8 cellular contexts compared by ENCODE assay signal in the genomic region with DNA sequence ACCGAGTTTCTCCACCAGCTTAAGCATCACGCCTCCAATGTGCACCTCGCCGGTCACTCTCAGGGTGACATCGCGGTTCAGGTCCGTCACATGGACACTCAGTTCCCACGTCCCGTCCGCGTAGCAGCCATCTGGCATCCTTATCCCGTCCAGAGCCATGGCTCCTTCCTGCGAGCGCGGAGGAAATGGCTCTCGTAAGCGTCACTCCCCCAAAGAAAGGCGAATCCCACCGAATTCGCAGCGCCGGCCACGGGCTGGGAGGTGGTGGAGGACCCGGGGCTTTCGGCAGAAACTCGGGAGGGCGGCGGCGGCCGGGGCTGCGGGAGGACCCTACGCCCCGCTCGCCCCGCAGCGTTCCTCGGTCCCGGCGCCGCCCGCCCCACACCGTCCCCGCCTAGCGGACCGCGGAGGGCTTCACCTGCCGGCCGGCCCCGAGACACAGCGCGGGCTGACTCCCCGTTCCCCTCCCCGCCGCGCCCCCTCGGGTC. TPM values are rescaled to one million over a fixed set of nuclear protein-coding genes. Genes with fewer than 3 reads are reported as not detected.
A peak's percentile ranks its signal among the peaks of the same experiment; 100 is the strongest.
DNase-seq lines count a peak whose midpoint lies in the region; ATAC-seq, FAIRE-seq and TF ChIP-seq lines count a peak whose summit lies in the region.

No MANE protein-coding gene starts in this region.

- H3K27ac ChIP-seq in Panc1 (ENCODE audit: low read length) = peak overlapping the region; percentile 71
- H3K27ac ChIP-seq in astrocyte (ENCODE audit: low read depth, low read length) = peak overlapping the region; percentile 89
- peak overlapping the region; percentile 99 for H3K27ac ChIP-seq in psoas muscle

- WGBS in psoas muscle, 3 donors = 0 to 1% (median 1%) methylated on average over 39 to 56 of the region's 56 CpGs

- H3K4me1 ChIP-seq in Panc1 (ENCODE audit: control insufficient read depth, insufficient read depth, low read length) = peaks cover 8% of the 10 kb centered on the region
- H3K4me1 ChIP-seq in astrocyte (ENCODE audit: insufficient read depth, low read length) = peaks cover 20% of the 10 kb centered on the region
- peaks cover 18% of the 10 kb centered on the region for H3K4me1 ChIP-seq in psoas muscle

- peak overlapping the region; percentile 99 for H3K4me3 Mint-ChIP-seq in astrocyte (ENCODE audit: unreplicated experiment)

- peaks cover 50% of the 10 kb centered on the region for H4K20me1 ChIP-seq in astrocyte (ENCODE audit: insufficient read depth, low read length)

- H3K36me3 ChIP-seq in Panc1 (ENCODE audit: control insufficient read depth, insufficient read depth, low read length) (no peaks in the 10 kb centered on the region), astrocyte (ENCODE audit: insufficient read depth, low read length) (peaks cover 4% of the 10 kb centered on the region), psoas muscle (ENCODE audit: insufficient read depth in 1 of 2, low read depth in 1 of 2) (peaks cover 0 to 17% of the 10 kb centered on the region in 2 donors)

- H3K27me3 ChIP-seq in Panc1 (ENCODE audit: control insufficient read depth, insufficient read depth, low read length) (no peaks in the 10 kb centered on the region), astrocyte (ENCODE audit: insufficient read depth, low read length) (no peaks in the 10 kb centered on the region), psoas muscle (ENCODE audit: insufficient read depth in 3 of 3, low read length in 2 of 3) (no peaks in the 10 kb centered on the region)

- no peaks in the 10 kb centered on the region for H3K9me3 Mint-ChIP-seq in astrocyte (ENCODE audit: unreplicated experiment)

- DNase-seq in ELR (ENCODE audit: low read depth) (peak; percentile 73), Panc1 (ENCODE audit: low read depth, low spot score) (no peak), astrocyte (ENCODE audit: low read depth) (peak; percentile 30), hepatic stellate cell (ENCODE audit: low spot score) (peak; percentile 54), psoas muscle (peak; percentile 65 to 81), NCI-H2107 (lab: John Stamatoyannopoulos, UW) (no peak)

- ATAC-seq in HG02588 (IDR thresholded peaks at IDR 0.05; ENCODE audit: unreplicated experiment) = peak; percentile 41
- ATAC-seq in Panc1 = peak; percentile 67
- ATAC-seq in psoas muscle = peak; percentile 55 to 76 (median 68)
- ATAC-seq in HG03095 (IDR thresholded peaks at IDR 0.05; ENCODE audit: unreplicated experiment) = no peak

- H3K27me3 Mint-ChIP-seq in astrocyte (ENCODE audit: low read depth, unreplicated experiment) = no peaks in the 10 kb centered on the region

- CTCF ChIA-PET in Panc1 (lab: Charles Lee) = no interaction called here

- no peaks in the 10 kb centered on the region for H3K9me3 ChIP-seq in Panc1 (ENCODE audit: control insufficient read depth, insufficient read depth, low read depth, low read length)
- no peaks in the 10 kb centered on the region for H3K9me3 ChIP-seq in astrocyte (ENCODE audit: insufficient read depth, low read depth, low read length)
- H3K9me3 ChIP-seq in psoas muscle = no peaks in the 10 kb centered on the region

- H3K4me1 Mint-ChIP-seq in astrocyte (ENCODE audit: low read depth, unreplicated experiment) = peaks cover 30% of the 10 kb centered on the region

- H3K4me3 ChIP-seq in Panc1 (ENCODE audit: low read depth in 2 of 2, low read length in 2 of 2) (peak overlapping the region; percentile 74 to 93), astrocyte (ENCODE audit: insufficient read depth, low read depth, low read length) (peak overlapping the region; percentile 98), psoas muscle (peak overlapping the region; percentile 96)

- TF ChIP-seq CTCF in Panc1 (IDR thresholded peaks at IDR 0.05) (no peak), astrocyte (IDR thresholded peaks at IDR 0.05; ENCODE audit: insufficient read depth, low read depth, low read length) (no peak), psoas muscle (IDR thresholded peaks at IDR 0.05) (no peak)

- intact Hi-C loops in Panc1 (cut with micrococcal nuclease; ENCODE audit: unreplicated experiment) (no loop called here), psoas muscle (cut with DNase I) (loop anchor here (1.0 to 10.0 kb wide), 4 partner anchors 33 to 76 kb away; no protein-coding TSS in a partner anchor)

- peak overlapping the region; percentile 94 for H3K27ac Mint-ChIP-seq in astrocyte (ENCODE audit: unreplicated experiment)

- POLR2A ChIA-PET in Panc1 (lab: Charles Lee) = no interaction called here

- H2AFZ ChIP-seq in astrocyte (ENCODE audit: low read depth, low read length) = peak overlapping the region; percentile 83

- BruUV-seq in Panc1 (replicated peaks; lab: Mats Ljungman, UMichigan) = no TSS peak

- in situ Hi-C loops in Panc1 (cut with HindIII; ENCODE audit: low pct_unique_long_range_greater_than_20kb, low sequenced_read_pairs) = no loop called here

- H3K79me2 ChIP-seq in astrocyte (ENCODE audit: insufficient read depth, low read length) = peaks cover 55% of the 10 kb centered on the region

- peaks cover 10% of the 10 kb centered on the region for H3K36me3 Mint-ChIP-seq in astrocyte (ENCODE audit: low read depth, unreplicated experiment)

- peak overlapping the region; percentile 97 for H3K9ac ChIP-seq in astrocyte (ENCODE audit: low read length)

- peak overlapping the region; percentile 95 for H3K4me2 ChIP-seq in astrocyte (ENCODE audit: low read length)

- FAIRE-seq in astrocyte (lab: Jason Lieb, UNC) = no peak

RNA-seq across cellular contexts. Expression of gene FERMT2, which starts 0.4 kb away (rescaled TPM):
- 33.3 TPM for total RNA-seq in Panc1 (2021; ENCODE audit: unreplicated experiment)
- 27.9 TPM for polyA plus RNA-seq in Panc1 (2012; ENCODE audit: insufficient read length)
- total RNA-seq in astrocyte = 324 and 364 TPM in 2 replicates
- total RNA-seq in psoas muscle = 100 to 1,000 TPM in 1 of 4 donors, 10 to 100 TPM in 3; 57.5 to 104 (median 78.9) TPM
- 100 to 1,000 TPM in 1 of 3 donors, 10 to 100 TPM in 2; 36.6 to 219 (median 40.8) TPM for polyA plus RNA-seq in psoas muscle

Comparison
In these comparisons a context has a peak if more than half of its experiments do, and no peak if none do; other contexts are left out.
1. DNase-seq: peak in ELR (single experiment), astrocyte (single experiment), hepatic stellate cell (single experiment) and psoas muscle (2 of 2); none in Panc1 (single experiment) and NCI-H2107 (single experiment).
2. Peak in every context shown above with its lines, with median percentiles within 50 percentile points of each other: H3K27ac ChIP-seq and H3K4me3 ChIP-seq.